Comparison of ENCODE assay signal across 22 cellular contexts in the genomic region with DNA sequence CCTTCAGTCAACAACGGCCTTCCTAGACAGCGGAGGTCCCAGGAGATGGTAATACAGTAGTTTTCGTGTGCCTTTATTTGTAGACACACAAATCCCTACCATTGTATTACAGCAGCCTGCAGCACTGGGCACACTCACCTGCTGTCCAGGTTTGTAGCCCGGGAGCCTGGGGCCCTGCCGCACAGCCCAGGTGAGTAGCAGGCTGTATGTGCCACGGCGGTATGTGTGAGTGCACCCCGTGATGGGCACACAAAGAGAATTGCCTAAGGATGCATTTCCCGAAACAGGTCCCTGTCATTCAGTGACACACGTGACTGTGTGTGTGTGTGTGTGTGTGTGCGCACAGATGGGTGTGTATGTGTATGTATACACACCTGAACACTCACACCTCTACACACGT.
"Had no signal": no experiment of that assay in that cellular context is flagged by ENCODE, and none has a peak within 500 bp of the region (broad histone marks: within the 10 kb centered on the region; RNA-seq: fewer than 3 reads in every experiment).

No MANE protein-coding gene starts in this region.

- H3K4me3 ChIP-seq: body of pancreas, mucosa of descending colon, ovary, tibial nerve, vagina had no signal

- ATAC-seq: activated T-helper 17 cell treated with anti-CD3 and anti-CD28 coated beads, Interleukin-2, amount 50 U/mL, for 72 hours; body of pancreas; effector memory CD8-positive, alpha-beta T cell; naive thymus-derived CD4-positive, alpha-beta T cell had no signal

- H3K36me3 Mint-ChIP-seq: activated naive CD4-positive, alpha-beta T cell treated with anti-CD3 and anti-CD28 coated beads, Interleukin-2, amount 50 U/mL, for 24 hours had no signal

- DNase-seq: activated CD4-positive, alpha-beta memory T cell treated with anti-CD3 and anti-CD28 coated beads for 36 hours; amniotic stem cell; cortex of kidney; effector memory CD8-positive, alpha-beta T cell; naive thymus-derived CD4-positive, alpha-beta T cell; stimulated activated CD4-positive, alpha-beta T cell treated with anti-CD3 and anti-CD28 coated beads, Interleukin-15, amount 100 ng/mL, for 24 hours; stimulated activated CD4-positive, alpha-beta T cell treated with anti-CD3 and anti-CD28 coated beads, Interleukin-4, amount 100 ng/mL, for 1 hour; stimulated activated naive CD4-positive, alpha-beta T cell; substantia nigra; T-helper 1 cell; T1000 had no signal

- H3K27me3 ChIP-seq: body of pancreas, ovary, tibial nerve, vagina had no signal

- H3K27ac Mint-ChIP-seq: activated CD4-positive, alpha-beta memory T cell treated with anti-CD3 and anti-CD28 coated beads for 36 hours; activated naive CD4-positive, alpha-beta T cell treated with anti-CD3 and anti-CD28 coated beads, Interleukin-2, amount 50 U/mL, for 24 hours; activated T-helper 17 cell treated with anti-CD3 and anti-CD28 coated beads, Interleukin-2, amount 50 U/mL, for 72 hours; effector memory CD8-positive, alpha-beta T cell; memory B cell; naive thymus-derived CD4-positive, alpha-beta T cell had no signal

- H3K9me3 ChIP-seq: body of pancreas, mucosa of descending colon, ovary, tibial nerve, vagina had no signal

- H3K9me3 Mint-ChIP-seq: activated CD4-positive, alpha-beta memory T cell treated with anti-CD3 and anti-CD28 coated beads for 36 hours; activated naive CD4-positive, alpha-beta T cell treated with anti-CD3 and anti-CD28 coated beads, Interleukin-2, amount 50 U/mL, for 24 hours; activated T-helper 17 cell treated with anti-CD3 and anti-CD28 coated beads, Interleukin-2, amount 50 U/mL, for 72 hours; central memory CD8-positive, alpha-beta T cell; effector memory CD8-positive, alpha-beta T cell; memory B cell; naive thymus-derived CD4-positive, alpha-beta T cell had no signal

- H3K36me3 ChIP-seq: ovary had no signal

- H3K4me1 ChIP-seq: body of pancreas had no signal

- H3K4me3 Mint-ChIP-seq: activated CD4-positive, alpha-beta memory T cell treated with anti-CD3 and anti-CD28 coated beads for 36 hours; activated naive CD4-positive, alpha-beta T cell treated with anti-CD3 and anti-CD28 coated beads, Interleukin-2, amount 50 U/mL, for 24 hours; activated T-helper 17 cell treated with anti-CD3 and anti-CD28 coated beads, Interleukin-2, amount 50 U/mL, for 72 hours; central memory CD8-positive, alpha-beta T cell; effector memory CD8-positive, alpha-beta T cell; memory B cell; naive thymus-derived CD4-positive, alpha-beta T cell had no signal

- H3K27ac ChIP-seq: body of pancreas, epithelial cell of prostate, ovary, tibial nerve, vagina, VCaP had no signal

- H3K27me3 Mint-ChIP-seq: activated CD4-positive, alpha-beta memory T cell treated with anti-CD3 and anti-CD28 coated beads for 36 hours; activated naive CD4-positive, alpha-beta T cell treated with anti-CD3 and anti-CD28 coated beads, Interleukin-2, amount 50 U/mL, for 24 hours; activated T-helper 17 cell treated with anti-CD3 and anti-CD28 coated beads, Interleukin-2, amount 50 U/mL, for 72 hours; central memory CD8-positive, alpha-beta T cell; effector memory CD8-positive, alpha-beta T cell; memory B cell; naive thymus-derived CD4-positive, alpha-beta T cell had no signal
